8 cellular contexts compared by ENCODE assay signal in genomic region chr6:148932208-148932607, GRCh38.
"Had no signal": no experiment of that assay in that cellular context is flagged by ENCODE, and none has a peak within 500 bp of the region (broad histone marks: within the 10 kb centered on the region; RNA-seq: fewer than 3 reads in every experiment).

No MANE protein-coding gene starts in this region.

- ATAC-seq: HCT116, K562 had no signal

- H3K9me3 Mint-ChIP-seq: HFFc6 had no signal

- H3K27ac ChIP-seq: GM23248 had no signal

- H3K4me1 ChIP-seq: HAP-1 had no signal

- H3K4me3 Mint-ChIP-seq: HFFc6 had no signal

- DNase-seq: GM23248, GOT3, H7, HFFc6, KG1 had no signal

- H3K9me3 ChIP-seq: HAP-1 had no signal

- H3K27ac Mint-ChIP-seq: HFFc6 had no signal

- H3K36me3 ChIP-seq: HAP-1 had no signal

- H3K4me3 ChIP-seq: GM23248, HAP-1, K562 had no signal
